Comparison of ENCODE assay signal across 8 cellular contexts in genomic region chr9:127968717-127969383, GRCh38. TPM values are rescaled to one million over a fixed set of nuclear protein-coding genes. Genes with fewer than 3 reads are reported as not detected.
DNase-seq lines count a peak whose midpoint lies in the region; ATAC-seq and TF ChIP-seq lines count a peak whose summit lies in the region.

No MANE protein-coding gene starts in this region.

- no peaks in the 10 kb centered on the region for H3K9me3 ChIP-seq in OCI-LY3 (ENCODE audit: insufficient read depth, low read length)

- H4K20me1 ChIP-seq in OCI-LY3 (ENCODE audit: insufficient read depth, low read length), result no peaks in the 10 kb centered on the region; the same call in 1 of the 2 replicates

- peaks cover 86% of the 10 kb centered on the region for H3K4me1 ChIP-seq in OCI-LY3 (ENCODE audit: low read length)

- H3K27me3 ChIP-seq in OCI-LY3 (ENCODE audit: low read depth, low read length), result no peaks in the 10 kb centered on the region

- H3K9ac ChIP-seq in OCI-LY3 (ENCODE audit: low read length), result peak overlapping the region; percentile 62

- H2AFZ ChIP-seq in OCI-LY3 (ENCODE audit: low read depth, low read length), result no peak overlapping the region

- peak overlapping the region; percentile 85 for H3K4me2 ChIP-seq in OCI-LY3 (ENCODE audit: low read length)

- DNase-seq in DMS79 (lab: John Stamatoyannopoulos, UW) (peak; percentile 15), dedifferentiated amniotic fluid mesenchymal stem cell (ENCODE audit: extremely low spot score) (peak; percentile 85), myocyte (ENCODE audit: low read depth) (peak; percentile 60), NCI-H1930 (lab: John Stamatoyannopoulos, UW) (no peak), germinal center (ENCODE audit: low spot score) (no peak), OCI-M2 (lab: John Stamatoyannopoulos, UW; ENCODE audit: unreplicated experiment) (no peak)

- peaks cover 4% of the 10 kb centered on the region for H3K36me3 ChIP-seq in OCI-LY3 (replicated peaks; ENCODE audit: low read depth, low read length)

- no peak for ATAC-seq in GM18517 (IDR thresholded peaks at IDR 0.05; ENCODE audit: unreplicated experiment)

- H3K27ac ChIP-seq in OCI-LY3 (ENCODE audit: low read length), result peak overlapping the region; percentile 96

- TF ChIP-seq CTCF in OCI-LY3 (IDR thresholded peaks at IDR 0.05; ENCODE audit: low read depth, low read length), result no peak

- peaks cover 67% of the 10 kb centered on the region for H3K79me2 ChIP-seq in OCI-LY3 (ENCODE audit: low read length)

- H3K4me3 ChIP-seq in OCI-LY3 (ENCODE audit: low read length), result peak overlapping the region; percentile 66

RNA-seq across cellular contexts. Expression of gene EEIG1, which starts 11.9 kb away (rescaled TPM):
- total RNA-seq in myocyte, result 4.8 and 6.7 TPM in 2 replicates
- polyA plus RNA-seq in myocyte (2012), result 32.8 TPM

RNA-seq across cellular contexts. Expression of gene DPM2, which starts 31.2 kb away (rescaled TPM):
- 12.5 and 12.6 TPM in 2 replicates for total RNA-seq in myocyte
- polyA plus RNA-seq in myocyte (2012), result 32.8 TPM

RNA-seq across cellular contexts. Expression of gene PIP5KL1, which starts 38.3 kb away (rescaled TPM):
- total RNA-seq in myocyte, result 0.36 and 1.5 TPM in 2 replicates
- polyA plus RNA-seq in myocyte (2012), result 0.87 TPM

RNA-seq across cellular contexts. Expression of gene ST6GALNAC4, which starts 52.0 kb away (rescaled TPM):
- total RNA-seq in myocyte, result 114 and 195 TPM in 2 replicates
- polyA plus RNA-seq in myocyte (2012), result 32.8 TPM

Comparison
In these comparisons a context has a peak if more than half of its experiments do, and no peak if none do; other contexts are left out.
1. DNase-seq: peak in DMS79 (single experiment), dedifferentiated amniotic fluid mesenchymal stem cell (single experiment) and myocyte (single experiment); none in NCI-H1930 (0 of 2), germinal center (single experiment) and OCI-M2 (single experiment).